ENCODE assay signal across 1 cellular context in genomic region chr18:79974025-79974424, GRCh38.
TF ChIP-seq lines count a peak whose summit lies in the region.

No MANE protein-coding gene starts in this region.

TF ChIP-seq in HepG2, 621 proteins besides CTCF, POLR2A, EP300 and RAD21:
- TF ChIP-seq ZNF770 (CRISPR knock-in tag; IDR thresholded peaks at IDR 0.05) (peak; percentile 78), CENPT (CRISPR knock-in tag; IDR thresholded peaks at IDR 0.05; ENCODE audit: low read depth) (no peak)
